In genomic region chr2:69521747-69522146, GRCh38 we compare ENCODE assay signal across 23 cellular contexts.
DNase-seq lines count a peak whose midpoint lies in the region; ATAC-seq lines count a peak whose summit lies in the region.
"Had no signal": no experiment of that assay in that cellular context is flagged by ENCODE, and none has a peak within 500 bp of the region (broad histone marks: within the 10 kb centered on the region; RNA-seq: fewer than 3 reads in every experiment).

No MANE protein-coding gene starts in this region.

- H3K9me3 Mint-ChIP-seq in activated naive CD8-positive, alpha-beta T cell (ENCODE audit: low read depth) = no peaks in the 10 kb centered on the region
- H3K9me3 Mint-ChIP-seq in activated naive CD8-positive, alpha-beta T cell treated with anti-CD3 and anti-CD28 coated beads for 36 hours = no peaks in the 10 kb centered on the region
- H3K9me3 Mint-ChIP-seq in T-cell = no peaks in the 10 kb centered on the region
- H3K9me3 Mint-ChIP-seq in central memory CD8-positive, alpha-beta T cell = no peaks in the 10 kb centered on the region
- H3K9me3 Mint-ChIP-seq: CD14-positive monocyte, H9, HFFc6 had no signal

- CTCF ChIA-PET in T-cell (lab: Charles Lee) = no interaction called here

- no peak for ATAC-seq in T-cell (replicated peaks in 1 of 4)
- no peak for ATAC-seq in central memory CD8-positive, alpha-beta T cell (replicated peaks; ENCODE audit: extremely low read depth, poor library complexity, severe bottlenecking)
- ATAC-seq: K562 had no signal

- H3K27me3 Mint-ChIP-seq in activated naive CD8-positive, alpha-beta T cell = no peaks in the 10 kb centered on the region
- H3K27me3 Mint-ChIP-seq in activated naive CD8-positive, alpha-beta T cell treated with anti-CD3 and anti-CD28 coated beads for 36 hours = no peaks in the 10 kb centered on the region
- H3K27me3 Mint-ChIP-seq in T-cell = no peaks in the 10 kb centered on the region
- H3K27me3 Mint-ChIP-seq in central memory CD8-positive, alpha-beta T cell = no peaks in the 10 kb centered on the region

- no peak for DNase-seq in activated naive CD8-positive, alpha-beta T cell treated with anti-CD3 and anti-CD28 coated beads for 36 hours
- DNase-seq in T-cell (no peak), NCI-H510A (lab: John Stamatoyannopoulos, UW) (no peak), C1 segment of cervical spinal cord (lab: John Stamatoyannopoulos, UW) (no peak), NCI-H1048 (lab: John Stamatoyannopoulos, UW) (no peak)
- no peak for DNase-seq in central memory CD8-positive, alpha-beta T cell (ENCODE audit: low spot score in 2 of 2)
- DNase-seq: DND-41, GM23248, H9, HFFc6, MG63, NCI-H1105, NCI-H1694, NCI-H2081, NCI-H2171, NCI-H345, NCI-H524 treated with DMSO at 0.1 percent for 48 hours, NCI-H82, OCI-M1, SJCRH30 had no signal

- H3K4me1 Mint-ChIP-seq in activated naive CD8-positive, alpha-beta T cell (ENCODE audit: low read depth) = peaks cover 2% of the 10 kb centered on the region
- no peaks in the 10 kb centered on the region for H3K4me1 Mint-ChIP-seq in activated naive CD8-positive, alpha-beta T cell treated with anti-CD3 and anti-CD28 coated beads for 36 hours
- peaks cover 0 to 6% (median 6%) of the 10 kb centered on the region in 3 donors for H3K4me1 Mint-ChIP-seq in T-cell
- no peaks in the 10 kb centered on the region for H3K4me1 Mint-ChIP-seq in central memory CD8-positive, alpha-beta T cell
- H3K4me1 Mint-ChIP-seq: CD14-positive monocyte had no signal

- POLR2A ChIA-PET in T-cell (lab: Charles Lee) = no interaction called here

- H3K4me3 Mint-ChIP-seq in activated naive CD8-positive, alpha-beta T cell = no peak overlapping the region
- H3K4me3 Mint-ChIP-seq in activated naive CD8-positive, alpha-beta T cell treated with anti-CD3 and anti-CD28 coated beads for 36 hours = no peak overlapping the region
- H3K4me3 Mint-ChIP-seq in T-cell = no peak overlapping the region
- no peak overlapping the region for H3K4me3 Mint-ChIP-seq in central memory CD8-positive, alpha-beta T cell
- H3K4me3 Mint-ChIP-seq: CD14-positive monocyte, H9, HFFc6 had no signal

- peaks cover 12% of the 10 kb centered on the region for H3K36me3 Mint-ChIP-seq in activated naive CD8-positive, alpha-beta T cell
- H3K36me3 Mint-ChIP-seq in activated naive CD8-positive, alpha-beta T cell treated with anti-CD3 and anti-CD28 coated beads for 36 hours = peaks cover 28% of the 10 kb centered on the region
- H3K36me3 Mint-ChIP-seq in T-cell = peaks cover 65% of the 10 kb centered on the region
- peaks cover 80% of the 10 kb centered on the region for H3K36me3 Mint-ChIP-seq in central memory CD8-positive, alpha-beta T cell (ENCODE audit: insufficient read depth)

- H3K27ac Mint-ChIP-seq in activated naive CD8-positive, alpha-beta T cell = peak overlapping the region; percentile 50
- H3K27ac Mint-ChIP-seq in activated naive CD8-positive, alpha-beta T cell treated with anti-CD3 and anti-CD28 coated beads for 36 hours = no peak overlapping the region
- H3K27ac Mint-ChIP-seq in T-cell = peak overlapping the region; percentile 25 to 59
- H3K27ac Mint-ChIP-seq in central memory CD8-positive, alpha-beta T cell (ENCODE audit: low read depth) = peak overlapping the region; percentile 58
- H3K27ac Mint-ChIP-seq: HFFc6 had no signal
